Comparison of ENCODE assay signal across 8 cellular contexts in genomic region chr11:73359930-73360742, GRCh38. TPM values are rescaled to one million over a fixed set of nuclear protein-coding genes. Genes with fewer than 3 reads are reported as not detected.
A peak's percentile ranks its signal among the peaks of the same experiment; 100 is the strongest.
DNase-seq lines count a peak whose midpoint lies in the region; ATAC-seq and TF ChIP-seq lines count a peak whose summit lies in the region.

No MANE protein-coding gene starts in this region.

- no peak overlapping the region for H3K9ac ChIP-seq in fibroblast of lung (ENCODE audit: insufficient read depth, low read length)

- DNase-seq in Calu3 (peak; percentile 54), HT1080 (ENCODE audit: low read depth) (peak; percentile 40), fibroblast of lung (ENCODE audit: low read depth in 2 of 2) (peak; percentile 39 to 48), lower lobe of right lung (no peak)
- DNase-seq in stimulated activated CD8-positive, alpha-beta memory T cell treated with anti-CD3 and anti-CD28 coated beads, Interleukin-4, amount 100 ng/mL, for 48 hours = peak; percentile 62

- H3K9me3 ChIP-seq in fibroblast of lung (ENCODE audit: control insufficient read depth, insufficient read depth, low read depth, low read length) (no peaks in the 10 kb centered on the region), lower lobe of right lung (no peaks in the 10 kb centered on the region)

- H3K36me3 ChIP-seq in fibroblast of lung (ENCODE audit: control insufficient read depth, insufficient read depth, low read length) = peaks cover 68% of the 10 kb centered on the region
- peaks cover 99% of the 10 kb centered on the region for H3K36me3 ChIP-seq in lower lobe of right lung

- H3K27ac ChIP-seq in fibroblast of lung (ENCODE audit: insufficient read depth, low read length) = peak overlapping the region; percentile 69
- no peak overlapping the region for H3K27ac ChIP-seq in lower lobe of right lung

- H3K9me3 Mint-ChIP-seq in Calu3 (ENCODE audit: low read depth, unreplicated experiment) = no peaks in the 10 kb centered on the region

- H3K4me3 Mint-ChIP-seq in Calu3 (ENCODE audit: low read depth, unreplicated experiment) = no peak overlapping the region

- H3K27me3 Mint-ChIP-seq in Calu3 (ENCODE audit: unreplicated experiment) = no peaks in the 10 kb centered on the region

- ATAC-seq in GM18870 (IDR thresholded peaks at IDR 0.05; ENCODE audit: unreplicated experiment) = no peak
- no peak for ATAC-seq in lower lobe of right lung
- no peak for ATAC-seq in GM21619 (IDR thresholded peaks at IDR 0.05; ENCODE audit: unreplicated experiment)

- H3K79me2 ChIP-seq in fibroblast of lung (ENCODE audit: control insufficient read depth, insufficient read depth, low read length) = no peaks in the 10 kb centered on the region

- no TSS peak for BruUV-seq in Calu3 (replicated peaks; lab: Mats Ljungman, UMichigan)

- no peak overlapping the region for H3K4me3 ChIP-seq in WI38 (ENCODE audit: low read depth, low read length)
- H3K4me3 ChIP-seq in fibroblast of lung (replicated peaks in 1 of 4; ENCODE audit: control extremely low read depth in 1 of 4, insufficient read depth in 1 of 4, low read depth in 3 of 4, low read length in 4 of 4) = no peak overlapping the region
- no peak overlapping the region for H3K4me3 ChIP-seq in lower lobe of right lung

- peaks cover 25% of the 10 kb centered on the region for H3K4me1 ChIP-seq in fibroblast of lung (ENCODE audit: control insufficient read depth, extremely low read depth, insufficient read depth, low read length)
- no peaks in the 10 kb centered on the region for H3K4me1 ChIP-seq in lower lobe of right lung

- intact Hi-C loops in Calu3 (cut with micrococcal nuclease; ENCODE audit: unreplicated experiment) (no loop called here), lower lobe of right lung (cut with DNase I) (no loop called here)

- H4K20me1 ChIP-seq in fibroblast of lung (ENCODE audit: control insufficient read depth, extremely low read depth, insufficient read depth, low read length) = no peaks in the 10 kb centered on the region

- peaks cover 10% of the 10 kb centered on the region for H3K36me3 Mint-ChIP-seq in Calu3 (ENCODE audit: insufficient read depth, unreplicated experiment)

- H3K27me3 ChIP-seq in fibroblast of lung (ENCODE audit: control insufficient read depth, insufficient read depth, low read length) (no peaks in the 10 kb centered on the region), lower lobe of right lung (ENCODE audit: low read depth) (no peaks in the 10 kb centered on the region)

- H2AFZ ChIP-seq in fibroblast of lung (ENCODE audit: low read length) = no peak overlapping the region

- no peaks in the 10 kb centered on the region for H3K4me1 Mint-ChIP-seq in Calu3 (ENCODE audit: low read depth, unreplicated experiment)

- H3K27ac Mint-ChIP-seq in Calu3 (ENCODE audit: unreplicated experiment) = no peak overlapping the region

- TF ChIP-seq CTCF in Calu3 (IDR thresholded peaks at IDR 0.05; ENCODE audit: unreplicated experiment) = peak; percentile 69
- peak; percentile 17; the same call in 1 of the 2 replicates for TF ChIP-seq CTCF in WI38 (IDR thresholded peaks at IDR 0.05; ENCODE audit: low read depth, low read length)
- peak; percentile 36 to 37 for TF ChIP-seq CTCF in fibroblast of lung (conservative IDR thresholded peaks at IDR 0.05 in 1 of 2, IDR thresholded peaks at IDR 0.05 in 1 of 2; ENCODE audit: low read depth in 1 of 2, low read length in 2 of 2)
- no peak for TF ChIP-seq CTCF in lower lobe of right lung (IDR thresholded peaks at IDR 0.05)

- CTCF ChIA-PET in Calu3 (lab: Charles Lee) = interaction anchor here (0.7 to 2.2 kb wide), 5 partner anchors 9 to 53 kb away, joined by 5 to 14 read pairs (median 8); partner anchors contain the start of gene ARHGEF17

- no peak overlapping the region for H3K4me2 ChIP-seq in fibroblast of lung (ENCODE audit: extremely low read depth, insufficient read depth, low read length)

RNA-seq across cellular contexts. Expression of gene RELT, which starts 16.1 kb away (rescaled TPM):
- total RNA-seq in Calu3 (2022) (11.8 and 12.2 TPM in 2 replicates), fibroblast of lung (0.33 and 0.77 TPM in 2 replicates), lower lobe of right lung (15.4 TPM)
- total RNA-seq in HT1080 (2014; rRNA removed; shearing (Covaris generic)) = 13.4 and 15.1 TPM in 2 replicates
- 8.2 and 8.7 TPM in 2 replicates for polyA plus RNA-seq in HT1080 (2015; cell fraction: cytosol; rRNA removed)
- polyA plus RNA-seq in HT1080 (2015; cell fraction: nucleus; rRNA removed) = 21.4 and 23.2 TPM in 2 replicates
- 0.70 and 1.0 TPM in 2 replicates for polyA plus RNA-seq in fibroblast of lung
- 0.96 and 1.8 TPM in 2 replicates for polyA plus RNA-seq in fibroblast of lung (2012)
- 0.85 and 0.90 TPM in 2 replicates for polyA minus RNA-seq in fibroblast of lung (ENCODE audit: low replicate concordance)

RNA-seq across cellular contexts. Expression of gene ARHGEF17, which starts 52.1 kb away (rescaled TPM):
- total RNA-seq in Calu3 (2022) (22.0 and 22.3 TPM in 2 replicates), fibroblast of lung (28.2 and 42.8 TPM in 2 replicates), lower lobe of right lung (56.5 TPM)
- 8.2 and 8.8 TPM in 2 replicates for total RNA-seq in HT1080 (2014; rRNA removed; shearing (Covaris generic))
- 7.9 and 9.0 TPM in 2 replicates for polyA plus RNA-seq in HT1080 (2015; cell fraction: cytosol; rRNA removed)
- 79.3 and 89.1 TPM in 2 replicates for polyA plus RNA-seq in HT1080 (2015; cell fraction: nucleus; rRNA removed)
- 26.5 and 43.1 TPM in 2 replicates for polyA plus RNA-seq in fibroblast of lung
- 41.8 and 65.2 TPM in 2 replicates for polyA plus RNA-seq in fibroblast of lung (2012)
- polyA minus RNA-seq in fibroblast of lung (ENCODE audit: low replicate concordance) = 98.5 and 157 TPM in 2 replicates
